ENCODE assay signal across 8 cellular contexts in the genomic region with DNA sequence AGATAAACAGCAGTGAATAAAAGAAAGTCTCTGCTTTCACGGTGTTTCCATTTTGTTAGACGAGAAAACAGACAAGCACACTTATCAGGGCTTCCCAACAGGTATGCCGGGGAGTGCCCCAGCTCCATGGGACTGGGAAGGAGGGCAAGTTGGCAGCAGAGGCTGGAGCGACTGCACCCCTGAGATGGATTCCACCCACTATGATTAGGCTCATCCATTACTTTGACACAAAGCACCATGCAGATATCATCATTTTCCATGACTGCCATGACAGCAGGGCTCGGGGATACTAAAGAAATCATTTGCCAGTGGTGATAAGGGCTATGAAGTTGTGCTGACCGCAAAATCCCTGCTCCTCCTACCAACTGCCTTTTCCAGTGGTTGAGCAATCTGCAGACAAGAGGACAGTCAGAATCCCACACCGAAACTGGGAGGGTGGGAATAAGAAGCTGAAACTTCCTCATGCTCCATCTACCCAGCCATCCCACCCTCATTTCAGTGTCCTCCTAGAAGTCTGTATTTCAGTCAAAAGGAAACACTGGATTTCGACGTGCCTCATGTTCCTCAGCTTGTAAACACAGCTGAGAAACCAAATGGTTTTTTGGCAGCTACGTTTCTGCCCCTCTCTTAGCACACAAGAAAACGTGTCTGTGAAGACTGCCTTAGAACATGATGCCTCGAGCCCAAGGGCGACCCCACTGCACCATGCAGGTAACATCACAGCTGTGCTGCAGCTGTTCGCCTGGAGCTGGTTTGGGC. TPM values are rescaled to one million over a fixed set of nuclear protein-coding genes. Genes with fewer than 3 reads are reported as not detected.
A peak's percentile ranks its signal among the peaks of the same experiment; 100 is the strongest.
DNase-seq lines count a peak whose midpoint lies in the region; ATAC-seq and TF ChIP-seq lines count a peak whose summit lies in the region.

No MANE protein-coding gene starts in this region.

- H3K9ac ChIP-seq in OCI-LY3 (ENCODE audit: low read length) = peak overlapping the region; percentile 93

- no peaks in the 10 kb centered on the region for H3K27me3 ChIP-seq in OCI-LY3 (ENCODE audit: low read depth, low read length)

- peak; percentile 79 for DNase-seq in AG09309 (ENCODE audit: low read depth)
- DNase-seq in fibroblast of the aortic adventitia (ENCODE audit: low read depth) = peak; percentile 92
- DNase-seq in osteocyte (ENCODE audit: extremely low spot score, unreplicated experiment) = no peak
- no peak for DNase-seq in activated T-cell treated with anti-CD3 and anti-CD28 coated beads, Interleukin-2, amount 50 U/mL, for 24 hours
- DNase-seq in mucosa of gallbladder (ENCODE audit: low spot score) = no peak
- no peak for DNase-seq in NCI-H82 (lab: John Stamatoyannopoulos, UW)

- peaks cover 34% of the 10 kb centered on the region for H3K36me3 ChIP-seq in OCI-LY3 (replicated peaks; ENCODE audit: low read depth, low read length)

- peak overlapping the region; percentile 99 for H3K27ac ChIP-seq in OCI-LY3 (ENCODE audit: low read length)

- TF ChIP-seq CTCF in AG09309 (IDR thresholded peaks at IDR 0.05; ENCODE audit: control insufficient read depth, insufficient read depth, low read depth, low read length, missing control alignments) = no peak
- TF ChIP-seq CTCF in OCI-LY3 (IDR thresholded peaks at IDR 0.05; ENCODE audit: low read depth, low read length) = peak; percentile 36
- no peak for TF ChIP-seq CTCF in fibroblast of the aortic adventitia (IDR thresholded peaks at IDR 0.05; ENCODE audit: insufficient read depth, low read length)
- no peak for TF ChIP-seq CTCF in osteocyte (IDR thresholded peaks at IDR 0.05)

- peak overlapping the region; percentile 74 for H3K27ac Mint-ChIP-seq in osteocyte (ENCODE audit: unreplicated experiment)
- H3K27ac Mint-ChIP-seq in activated T-cell treated with anti-CD3 and anti-CD28 coated beads, Interleukin-2, amount 50 U/mL, for 24 hours = no peak overlapping the region

- peaks cover 16% of the 10 kb centered on the region for H3K36me3 Mint-ChIP-seq in osteocyte (ENCODE audit: unreplicated experiment)
- H3K36me3 Mint-ChIP-seq in activated T-cell treated with anti-CD3 and anti-CD28 coated beads, Interleukin-2, amount 50 U/mL, for 24 hours (ENCODE audit: low read depth) = peaks cover 35% of the 10 kb centered on the region

- peaks cover 10% of the 10 kb centered on the region for H3K9me3 ChIP-seq in OCI-LY3 (ENCODE audit: insufficient read depth, low read length)

- H3K4me3 Mint-ChIP-seq in osteocyte (ENCODE audit: unreplicated experiment) = no peak overlapping the region
- H3K4me3 Mint-ChIP-seq in activated T-cell treated with anti-CD3 and anti-CD28 coated beads, Interleukin-2, amount 50 U/mL, for 24 hours = no peak overlapping the region

- H3K4me1 ChIP-seq in OCI-LY3 (ENCODE audit: low read length) = peaks cover 97% of the 10 kb centered on the region

- peaks cover 97% of the 10 kb centered on the region for H3K79me2 ChIP-seq in OCI-LY3 (ENCODE audit: low read length)

- no peaks in the 10 kb centered on the region for H3K27me3 Mint-ChIP-seq in osteocyte (ENCODE audit: unreplicated experiment)
- H3K27me3 Mint-ChIP-seq in activated T-cell treated with anti-CD3 and anti-CD28 coated beads, Interleukin-2, amount 50 U/mL, for 24 hours = no peaks in the 10 kb centered on the region

- ATAC-seq in GM21423 (IDR thresholded peaks at IDR 0.05; ENCODE audit: unreplicated experiment) = no peak

- H2AFZ ChIP-seq in OCI-LY3 (ENCODE audit: low read depth, low read length) = no peak overlapping the region

- peaks cover 22% of the 10 kb centered on the region for H3K4me1 Mint-ChIP-seq in osteocyte (ENCODE audit: unreplicated experiment)
- H3K4me1 Mint-ChIP-seq in activated T-cell treated with anti-CD3 and anti-CD28 coated beads, Interleukin-2, amount 50 U/mL, for 24 hours (ENCODE audit: low read depth) = peaks cover 2% of the 10 kb centered on the region

- peaks cover 18% of the 10 kb centered on the region for H4K20me1 ChIP-seq in OCI-LY3 (ENCODE audit: insufficient read depth, low read length)

- peaks cover 4% of the 10 kb centered on the region for H3K9me3 Mint-ChIP-seq in osteocyte (ENCODE audit: unreplicated experiment)
- peaks cover 9% of the 10 kb centered on the region for H3K9me3 Mint-ChIP-seq in activated T-cell treated with anti-CD3 and anti-CD28 coated beads, Interleukin-2, amount 50 U/mL, for 24 hours

- H3K4me3 ChIP-seq in AG09309 (ENCODE audit: control insufficient read depth, low read depth, low read length) (no peak overlapping the region; the same call in 1 of the 2 replicates), OCI-LY3 (ENCODE audit: low read length) (peak overlapping the region; percentile 69), fibroblast of the aortic adventitia (ENCODE audit: low read depth, low read length) (peak overlapping the region; percentile 10)

- peak overlapping the region; percentile 95 for H3K4me2 ChIP-seq in OCI-LY3 (ENCODE audit: low read length)

RNA-seq across cellular contexts. Expression of a gene that starts 15.5 kb away (rescaled TPM):
- total RNA-seq in fibroblast of the aortic adventitia (ENCODE audit: low replicate concordance) (16.1 and 36.8 TPM in 2 replicates), osteocyte (143 and 144 TPM in 2 replicates), mucosa of gallbladder (80.3 TPM)

Comparison
In these comparisons a context has a peak if more than half of its experiments do, and no peak if none do; other contexts are left out.
1. DNase-seq: peak in AG09309 (single experiment) and fibroblast of the aortic adventitia (single experiment); none in osteocyte (single experiment), activated T-cell treated with anti-CD3 and anti-CD28 coated beads, Interleukin-2, amount 50 U/mL, for 24 hours (single experiment), mucosa of gallbladder (single experiment) and NCI-H82 (single experiment).